ENCODE assay signal across 28 cellular contexts in genomic region chr11:92246637-92247036, GRCh38. TPM values are rescaled to one million over a fixed set of nuclear protein-coding genes. Genes with fewer than 3 reads are reported as not detected.
"Had no signal": no experiment of that assay in that cellular context is flagged by ENCODE, and none has a peak within 500 bp of the region (broad histone marks: within the 10 kb centered on the region; RNA-seq: fewer than 3 reads in every experiment).

No MANE protein-coding gene starts in this region.

- H3K27ac ChIP-seq: brain microvascular endothelial cell, colonic mucosa, dorsolateral prefrontal cortex, heart right ventricle, left lung, neural progenitor cell, prostate gland, right atrium auricular region, spleen, testis, uterus, WERI-Rb-1 had no signal

- H3K9me3 Mint-ChIP-seq: activated naive CD4-positive, alpha-beta T cell treated with anti-CD3 and anti-CD28 coated beads, Interleukin-2, amount 50 U/mL, for 72 hours; activated T-helper 17 cell treated with anti-CD3 and anti-CD28 coated beads, Interleukin-2, amount 50 U/mL, for 72 hours had no signal

- FAIRE-seq: keratinocyte, TTC549 had no signal

- H2AFZ ChIP-seq: neural progenitor cell had no signal

- H3K4me1 ChIP-seq: colonic mucosa, heart right ventricle, left lung, prostate gland, right atrium auricular region, spleen, testis, uterus had no signal

- H3K27ac Mint-ChIP-seq: activated naive CD4-positive, alpha-beta T cell treated with anti-CD3 and anti-CD28 coated beads, Interleukin-2, amount 50 U/mL, for 72 hours; activated T-cell treated with anti-CD3 and anti-CD28 coated beads, Interleukin-2, amount 50 U/mL, for 24 hours; activated T-helper 17 cell treated with anti-CD3 and anti-CD28 coated beads, Interleukin-2, amount 50 U/mL, for 72 hours; effector memory CD8-positive, alpha-beta T cell; mesothelial cell of epicardium; naive thymus-derived CD8-positive, alpha-beta T cell; neural progenitor cell had no signal

- H3K36me3 ChIP-seq: brain microvascular endothelial cell, colonic mucosa, heart right ventricle, left lung, neural progenitor cell, prostate gland, right atrium auricular region, spleen, uterus, WERI-Rb-1 had no signal

- H3K9ac ChIP-seq: neural progenitor cell had no signal

- H3K4me3 Mint-ChIP-seq: activated T-cell treated with anti-CD3 and anti-CD28 coated beads, Interleukin-2, amount 50 U/mL, for 24 hours; activated T-helper 17 cell treated with anti-CD3 and anti-CD28 coated beads, Interleukin-2, amount 50 U/mL, for 72 hours; effector memory CD8-positive, alpha-beta T cell; mesothelial cell of epicardium; naive thymus-derived CD8-positive, alpha-beta T cell; neural progenitor cell had no signal

- H3K36me3 Mint-ChIP-seq: activated naive CD4-positive, alpha-beta T cell treated with anti-CD3 and anti-CD28 coated beads, Interleukin-2, amount 50 U/mL, for 72 hours; naive thymus-derived CD8-positive, alpha-beta T cell had no signal

- H3K9me3 ChIP-seq: colonic mucosa, left lung, prostate gland, right atrium auricular region, testis, uterus had no signal

- H3K27me3 ChIP-seq: brain microvascular endothelial cell, colonic mucosa, left lung, neural progenitor cell, right atrium auricular region, spleen, testis, uterus had no signal

- H3K27me3 Mint-ChIP-seq: activated T-cell treated with anti-CD3 and anti-CD28 coated beads, Interleukin-2, amount 50 U/mL, for 24 hours; activated T-helper 17 cell treated with anti-CD3 and anti-CD28 coated beads, Interleukin-2, amount 50 U/mL, for 72 hours; effector memory CD8-positive, alpha-beta T cell had no signal

- H3K4me1 Mint-ChIP-seq: activated T-helper 17 cell treated with anti-CD3 and anti-CD28 coated beads, Interleukin-2, amount 50 U/mL, for 72 hours; naive thymus-derived CD8-positive, alpha-beta T cell had no signal

- H3K4me2 ChIP-seq: neural progenitor cell had no signal

- H3K4me3 ChIP-seq: colonic mucosa, dorsolateral prefrontal cortex, heart right ventricle, left lung, lung, neural progenitor cell, prostate gland, right atrium auricular region, spleen, testis, uterus had no signal

- DNase-seq: activated CD4-positive, CD25-positive, alpha-beta regulatory T cell treated with anti-CD3 and anti-CD28 coated beads, Interleukin-2, amount 50 U/mL, for 72 hours; activated CD8-positive, alpha-beta memory T cell treated with anti-CD3 and anti-CD28 coated beads for 24 hours; activated CD8-positive, alpha-beta memory T cell treated with anti-CD3 and anti-CD28 coated beads, Interleukin-2, amount 50 U/mL, for 4 hours; activated T-cell treated with anti-CD3 and anti-CD28 coated beads, Interleukin-2, amount 50 U/mL, for 24 hours; aorta; brain microvascular endothelial cell; colonic mucosa; dorsolateral prefrontal cortex; effector memory CD8-positive, alpha-beta T cell; heart right ventricle; left lung; naive thymus-derived CD8-positive, alpha-beta T cell; spleen; stimulated activated CD4-positive, alpha-beta T cell treated with anti-CD3 and anti-CD28 coated beads, Interleukin-4, amount 100 ng/mL, for 1 hour; stimulated activated naive CD4-positive, alpha-beta T cell; testis; trophoblast cell; uterus; WERI-Rb-1 had no signal

RNA-seq across cellular contexts. Expression of gene FAT3, which starts 22.0 kb away (rescaled TPM):
- total RNA-seq: activated naive CD4-positive, alpha-beta T cell treated with anti-CD3 and anti-CD28 coated beads, Interleukin-2, amount 50 U/mL, for 72 hours; activated T-helper 17 cell treated with anti-CD3 and anti-CD28 coated beads, Interleukin-2, amount 50 U/mL, for 72 hours; naive thymus-derived CD8-positive, alpha-beta T cell had no signal
